In the genomic region with DNA sequence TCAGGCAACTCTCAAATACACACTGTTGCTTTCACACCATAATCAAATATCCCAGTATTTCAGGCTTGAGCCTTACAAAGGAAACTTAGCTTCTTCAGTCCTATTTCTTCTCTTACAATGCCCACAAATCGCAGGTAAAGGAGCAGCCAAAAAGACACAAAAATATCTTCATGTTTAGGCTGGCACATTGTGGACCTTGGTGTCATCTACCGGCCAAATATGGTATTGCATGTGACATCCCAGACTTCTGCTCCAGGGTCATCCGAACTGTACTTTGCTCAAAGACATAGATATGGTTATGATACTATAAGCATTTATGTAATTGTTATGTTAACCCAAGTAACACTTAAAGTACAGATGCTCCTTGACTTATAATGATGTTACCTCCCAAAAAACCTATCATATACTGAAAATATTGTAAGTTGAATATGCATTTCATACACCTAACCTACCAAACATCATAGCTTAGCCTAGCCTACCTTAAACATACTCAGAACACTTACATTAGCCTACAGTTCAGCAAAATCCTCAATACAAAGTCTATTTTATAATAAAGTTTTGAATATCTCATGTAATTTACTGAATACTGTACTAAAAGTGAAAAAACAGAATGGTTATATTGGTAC, we compare ENCODE assay signal across 8 cellular contexts. TPM values are rescaled to one million over a fixed set of nuclear protein-coding genes. Genes with fewer than 3 reads are reported as not detected.
DNase-seq lines count a peak whose midpoint lies in the region; ATAC-seq lines count a peak whose summit lies in the region.

No MANE protein-coding gene starts in this region.

- ATAC-seq in HG03280 (IDR thresholded peaks at IDR 0.05; ENCODE audit: unreplicated experiment) (peak; percentile 65), GM21825 (IDR thresholded peaks at IDR 0.05; ENCODE audit: unreplicated experiment) (no peak), HG03135 (IDR thresholded peaks at IDR 0.05; ENCODE audit: unreplicated experiment) (no peak)

- peak; percentile 17 for DNase-seq in DMS79 (lab: John Stamatoyannopoulos, UW)
- peak; percentile 47 for DNase-seq in RPMI7951 (ENCODE audit: low read depth)
- peak; percentile 15 for DNase-seq in activated effector memory CD4-positive, alpha-beta T cell treated with Interleukin-2 at 50 U/mL for 16 hours
- DNase-seq in globus pallidus (ENCODE audit: low spot score): peak; percentile 29
- peak; percentile 26 for DNase-seq in pulmonary artery endothelial cell (ENCODE audit: low read depth, low spot score)

RNA-seq across cellular contexts. Expression of gene OR2H2, which starts 4.6 kb away (rescaled TPM):
- total RNA-seq in RPMI7951 (2014; rRNA removed; shearing (Covaris generic)): not detected in 2 replicates
- total RNA-seq in pulmonary artery endothelial cell: not detected in 2 replicates

RNA-seq across cellular contexts. Expression of gene UBD, which starts 30.0 kb away (rescaled TPM):
- total RNA-seq in RPMI7951 (2014; rRNA removed; shearing (Covaris generic)): not detected in 2 replicates
- 0.53 and 1.9 TPM in 2 replicates for total RNA-seq in pulmonary artery endothelial cell

RNA-seq across cellular contexts. Expression of gene GABBR1, which starts 43.4 kb away (rescaled TPM):
- total RNA-seq in RPMI7951 (2014; rRNA removed; shearing (Covaris generic)): 3.3 and 5.0 TPM in 2 replicates
- 8.8 and 10.1 TPM in 2 replicates for total RNA-seq in pulmonary artery endothelial cell
